29 cellular contexts compared by ENCODE assay signal in genomic region chr10:54203426-54203825, GRCh38.
"Had no signal": no experiment of that assay in that cellular context is flagged by ENCODE, and none has a peak within 500 bp of the region (broad histone marks: within the 10 kb centered on the region; RNA-seq: fewer than 3 reads in every experiment).

No MANE protein-coding gene starts in this region.

- FAIRE-seq: colon, islet of Langerhans, pancreas, small intestine had no signal

- DNase-seq: dorsolateral prefrontal cortex; effector CD4-positive, alpha-beta T cell; erythroblast; glutamatergic neuron; heart right ventricle; hippocampal formation; left cardiac atrium; left lung; mesenchymal stem cell; mucosa of descending colon; naive B cell; pancreas; right lobe of liver; small intestine; stimulated activated CD4-positive, alpha-beta T cell treated with anti-CD3 and anti-CD28 coated beads, Interleukin-15, amount 100 ng/mL, for 24 hours; stimulated activated CD4-positive, alpha-beta T cell treated with anti-CD3 and anti-CD28 coated beads, Interleukin-2, amount 100 ng/mL, for 48 hours; stimulated activated naive B cell treated with anti-CD40 and anti-IgM and Interleukin-4, amounts not matched to agents 10 μg/mL and 1 μg/mL and 100 μg/mL, for 72 hours; transverse colon; upper lobe of right lung; uterus had no signal

- H3K27me3 Mint-ChIP-seq: naive B cell; natural killer cell treated with Interleukin-12 subunit alpha and Interleukin-12 subunit beta and Interleukin-15 and Interleukin-18, amount 100 ng/mL, for 72 hours; stimulated activated naive B cell treated with anti-CD40 and anti-IgM and Interleukin-4, amounts not matched to agents 10 μg/mL and 1 μg/mL and 100 μg/mL, for 72 hours; stimulated activated naive CD8-positive, alpha-beta T cell treated with anti-CD3 and anti-CD28 coated beads, Interleukin-15, Interleukin-2, amounts not matched to agents 100 ng/mL and 50 ng/mL, for 24 hours had no signal

- H3K4me1 Mint-ChIP-seq: naive B cell; stimulated activated naive B cell treated with anti-CD40 and anti-IgM and Interleukin-4, amounts not matched to agents 10 μg/mL and 1 μg/mL and 100 μg/mL, for 72 hours had no signal

- H3K27ac Mint-ChIP-seq: mesothelial cell of epicardium; naive B cell; natural killer cell treated with Interleukin-12 subunit alpha and Interleukin-12 subunit beta and Interleukin-15 and Interleukin-18, amount 100 ng/mL, for 72 hours; stimulated activated naive B cell treated with anti-CD40 and anti-IgM and Interleukin-4, amounts not matched to agents 10 μg/mL and 1 μg/mL and 100 μg/mL, for 72 hours; stimulated activated naive CD8-positive, alpha-beta T cell treated with anti-CD3 and anti-CD28 coated beads, Interleukin-15, Interleukin-2, amounts not matched to agents 100 ng/mL and 50 ng/mL, for 24 hours had no signal

- H3K4me1 ChIP-seq: gastroesophageal sphincter, heart right ventricle, left lung, pancreas, right lobe of liver, suprapubic skin, transverse colon, upper lobe of right lung, uterus had no signal

- H3K4me3 Mint-ChIP-seq: mesothelial cell of epicardium; naive B cell; natural killer cell treated with Interleukin-12 subunit alpha and Interleukin-12 subunit beta and Interleukin-15 and Interleukin-18, amount 100 ng/mL, for 72 hours; neural crest cell; stimulated activated naive B cell treated with anti-CD40 and anti-IgM and Interleukin-4, amounts not matched to agents 10 μg/mL and 1 μg/mL and 100 μg/mL, for 72 hours; stimulated activated naive CD8-positive, alpha-beta T cell treated with anti-CD3 and anti-CD28 coated beads, Interleukin-15, Interleukin-2, amounts not matched to agents 100 ng/mL and 50 ng/mL, for 24 hours had no signal

- H3K4me3 ChIP-seq: dorsolateral prefrontal cortex, gastroesophageal sphincter, heart right ventricle, left lung, mucosa of descending colon, pancreas, right lobe of liver, suprapubic skin, transverse colon, upper lobe of right lung, uterus had no signal

- H3K36me3 Mint-ChIP-seq: naive B cell; stimulated activated naive B cell treated with anti-CD40 and anti-IgM and Interleukin-4, amounts not matched to agents 10 μg/mL and 1 μg/mL and 100 μg/mL, for 72 hours had no signal

- H3K27me3 ChIP-seq: dorsolateral prefrontal cortex, gastroesophageal sphincter, heart right ventricle, left lung, neutrophil, pancreas, right lobe of liver, suprapubic skin, transverse colon, upper lobe of right lung, uterus had no signal

- H3K9me3 ChIP-seq: gastroesophageal sphincter, heart right ventricle, left lung, mucosa of descending colon, neutrophil, pancreas, right lobe of liver, suprapubic skin, transverse colon, upper lobe of right lung, uterus had no signal

- ATAC-seq: gastroesophageal sphincter; heart right ventricle; left cardiac atrium; left lung; mucosa of descending colon; natural killer cell treated with Interleukin-12 subunit alpha and Interleukin-12 subunit beta and Interleukin-15 and Interleukin-18, amount 100 ng/mL, for 72 hours; pancreas; right lobe of liver; stimulated activated naive B cell treated with anti-CD40 and anti-IgM and Interleukin-4, amounts not matched to agents 10 μg/mL and 1 μg/mL and 100 μg/mL, for 72 hours; upper lobe of right lung had no signal

- H3K9me3 Mint-ChIP-seq: neural crest cell had no signal

- H3K27ac ChIP-seq: dorsolateral prefrontal cortex, gastroesophageal sphincter, heart right ventricle, left lung, neutrophil, pancreas, right lobe of liver, suprapubic skin, transverse colon, upper lobe of right lung, uterus had no signal

- H3K36me3 ChIP-seq: gastroesophageal sphincter, heart right ventricle, left lung, neutrophil, pancreas, right lobe of liver, suprapubic skin, transverse colon, upper lobe of right lung, uterus had no signal
